In genomic region chr2:42503291-42503690, GRCh38 we compare ENCODE assay signal across 19 cellular contexts. TPM values are rescaled to one million over a fixed set of nuclear protein-coding genes. Genes with fewer than 3 reads are reported as not detected.
"Had no signal": no experiment of that assay in that cellular context is flagged by ENCODE, and none has a peak within 500 bp of the region (broad histone marks: within the 10 kb centered on the region; RNA-seq: fewer than 3 reads in every experiment).

No MANE protein-coding gene starts in this region.

- H3K4me1 ChIP-seq: lower lobe of right lung, spleen, thyroid gland had no signal

- H3K4me3 ChIP-seq: lower lobe of right lung, spleen, thyroid gland had no signal

- DNase-seq: activated CD4-positive, alpha-beta memory T cell treated with anti-CD3 and anti-CD28 coated beads, Interleukin-2, amount 10 ng/mL, durations not matched to agents 7 days and 5 days; activated CD4-positive, alpha-beta T cell treated with anti-CD3 and anti-CD28 coated beads, Interleukin-2, amount 10 ng/mL, durations not matched to agents 24 days and 14 days; activated gamma-delta T cell treated with Interleukin-2 at 50 U/mL for 16 hours; cortex of kidney; endodermal cell; lower lobe of right lung; mesendoderm; naive thymus-derived CD4-positive, alpha-beta T cell; spleen; stimulated activated CD4-positive, alpha-beta T cell treated with anti-CD3 and anti-CD28 coated beads, Interleukin-4, amount 100 ng/mL, for 1 hour; stimulated activated naive CD4-positive, alpha-beta T cell treated with Interleukin-2 at 50 U/mL for 16 hours; thyroid gland had no signal

- H3K27me3 ChIP-seq: spleen, thyroid gland had no signal

- H3K27ac ChIP-seq: lower lobe of right lung, spleen, thyroid gland had no signal

- ATAC-seq: lower lobe of right lung; naive thymus-derived CD4-positive, alpha-beta T cell; sciatic nerve had no signal

- H3K36me3 ChIP-seq: lower lobe of right lung, spleen, thyroid gland had no signal

- H3K9me3 ChIP-seq: lower lobe of right lung, spleen, thyroid gland had no signal

RNA-seq across cellular contexts. Expression of gene KCNG3, which starts 9.5 kb away (rescaled TPM):
- total RNA-seq: activated CD4-positive, alpha-beta memory T cell treated with anti-CD3 and anti-CD28 coated beads, Interleukin-2, amount 10 ng/mL, durations not matched to agents 7 days and 5 days; epithelial cell of proximal tubule; fibroblast of villous mesenchyme; neural crest cell; T-helper 2 cell treated with Interferon-gamma antibody and Interleukin-4, amounts not matched to agents 100 ng/mL and 5 ng/mL, for 36 hours; thyroid gland; ureter had no signal
- polyA plus RNA-seq: keratinocyte, spleen had no signal
